In the genomic region with DNA sequence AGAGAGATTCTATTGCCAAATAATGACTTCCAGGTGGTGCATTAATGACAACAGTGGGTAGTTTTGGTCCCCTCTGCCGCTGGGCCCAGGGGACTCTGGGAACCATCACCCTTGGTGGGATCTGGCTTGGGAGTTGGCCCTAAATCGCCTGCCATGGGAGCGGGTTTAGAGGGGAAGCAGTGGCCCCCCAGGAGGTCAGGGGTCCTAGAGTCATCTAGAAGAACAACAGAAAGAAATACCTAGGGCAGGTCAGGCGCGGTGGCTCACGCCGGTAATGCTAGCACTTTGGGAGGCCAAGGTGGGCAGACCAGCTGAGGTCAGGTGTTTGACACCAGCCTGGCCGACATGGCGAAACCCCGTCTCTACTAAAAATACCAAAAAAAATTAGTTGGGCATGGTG, we compare ENCODE assay signal across 26 cellular contexts.
"Had no signal": no experiment of that assay in that cellular context is flagged by ENCODE, and none has a peak within 500 bp of the region (broad histone marks: within the 10 kb centered on the region; RNA-seq: fewer than 3 reads in every experiment).

No MANE protein-coding gene starts in this region.

- H3K27ac ChIP-seq: colonic mucosa, esophagus squamous epithelium, pancreas, right lobe of liver, suprapubic skin, vagina had no signal

- ATAC-seq: mucosa of descending colon; right lobe of liver; stimulated activated naive CD8-positive, alpha-beta T cell treated with anti-CD3 and anti-CD28 coated beads, Interleukin-15, amount 100 ng/mL, for 72 hours had no signal

- H3K27me3 Mint-ChIP-seq: dendritic cell treated with granulocyte-macrophage colony-stimulating factor and Interleukin-4, amounts not matched to agents 40 ng/mL and 50 ng/mL, for 4 days had no signal

- H3K9me3 ChIP-seq: colonic mucosa, esophagus squamous epithelium, mucosa of descending colon, pancreas, right lobe of liver, suprapubic skin, vagina had no signal

- H3K4me3 Mint-ChIP-seq: dendritic cell treated with granulocyte-macrophage colony-stimulating factor and Interleukin-4, amounts not matched to agents 40 ng/mL and 50 ng/mL, for 4 days; mesothelial cell of epicardium had no signal

- H3K36me3 Mint-ChIP-seq: mesothelial cell of epicardium had no signal

- H3K27me3 ChIP-seq: colonic mucosa, pancreas, right lobe of liver, vagina had no signal

- H3K36me3 ChIP-seq: colonic mucosa, esophagus squamous epithelium, pancreas, right lobe of liver, suprapubic skin, vagina had no signal

- DNase-seq: colonic mucosa; effector CD8-positive, alpha-beta T cell; erythroblast; esophagus squamous epithelium; foreskin melanocyte; left ventricle myocardium superior; mesenchymal stem cell; mucosa of descending colon; naive B cell; occipital lobe; pancreas; right lobe of liver; stimulated activated CD4-positive, alpha-beta T cell treated with anti-CD3 and anti-CD28 coated beads, Interleukin-12 subunit alpha, Interleukin-12 subunit beta, amount 100 ng/mL, for 4 hours; stimulated activated CD4-positive, alpha-beta T cell treated with anti-CD3 and anti-CD28 coated beads, Interleukin-1b, Interleukin-23, amount 100 ng/mL, for 48 hours; stimulated activated CD4-positive, alpha-beta T cell treated with anti-CD3 and anti-CD28 coated beads, Interleukin-4, amount 100 ng/mL, for 1 hour; stimulated activated CD8-positive, alpha-beta memory T cell treated with anti-CD3 and anti-CD28 coated beads, Interleukin-4, amount 100 ng/mL, for 48 hours; stimulated activated naive CD4-positive, alpha-beta T cell; stimulated activated naive CD8-positive, alpha-beta T cell treated with anti-CD3 and anti-CD28 coated beads, Interleukin-15, amount 100 ng/mL, for 72 hours; trophoblast cell had no signal

- H3K4me2 ChIP-seq: smooth muscle cell had no signal

- H3K4me3 ChIP-seq: colonic mucosa, esophagus squamous epithelium, lung, mucosa of descending colon, pancreas, right lobe of liver, smooth muscle cell, suprapubic skin, vagina had no signal

- H3K27ac Mint-ChIP-seq: mesothelial cell of epicardium, nephron progenitor cell had no signal

- H3K4me1 ChIP-seq: colonic mucosa, pancreas, right lobe of liver, vagina had no signal
